ENCODE assay signal across 33 cellular contexts in genomic region chr2:184206045-184206444, GRCh38.
"Had no signal": no experiment of that assay in that cellular context is flagged by ENCODE, and none has a peak within 500 bp of the region (broad histone marks: within the 10 kb centered on the region; RNA-seq: fewer than 3 reads in every experiment).

No MANE protein-coding gene starts in this region.

- H3K27ac ChIP-seq: adrenal gland, ascending aorta, body of pancreas, brain microvascular endothelial cell, breast epithelium, cardiac muscle cell had no signal

- H3K9me3 ChIP-seq: adrenal gland, ascending aorta, body of pancreas, breast epithelium had no signal

- H3K4me1 ChIP-seq: adrenal gland, ascending aorta, body of pancreas, breast epithelium had no signal

- H3K36me3 ChIP-seq: adrenal gland, ascending aorta, brain microvascular endothelial cell, breast epithelium, cardiac muscle cell had no signal

- FAIRE-seq: astrocyte, bronchial epithelial cell had no signal

- ATAC-seq: activated naive CD4-positive, alpha-beta T cell treated with anti-CD3 and anti-CD28 coated beads, Interleukin-2, amount 50 U/mL, for 72 hours; activated naive CD8-positive, alpha-beta T cell treated with anti-CD3 and anti-CD28 coated beads, Interleukin-2, amount 50 U/mL, for 24 hours; activated T-cell treated with anti-CD3 and anti-CD28 coated beads, Interleukin-2, amount 50 U/mL, for 4 hours; activated T-cell treated with anti-CD3 and anti-CD28 coated beads, Interleukin-2, amount 50 U/mL, for 72 hours; activated T-helper 17 cell treated with anti-CD3 and anti-CD28 coated beads, Interleukin-2, amount 50 U/mL, for 72 hours; body of pancreas had no signal

- H3K27me3 ChIP-seq: adrenal gland, ascending aorta, body of pancreas, brain microvascular endothelial cell, breast epithelium, cardiac muscle cell had no signal

- H3K4me3 ChIP-seq: adrenal gland, ascending aorta, body of pancreas, breast epithelium, cardiac muscle cell had no signal

- DNase-seq: activated effector memory CD4-positive, alpha-beta T cell treated with anti-CD3 and anti-CD28 coated beads, Interleukin-2, amount 50 U/mL, for 16 hours; activated effector memory CD4-positive, alpha-beta T cell treated with Interleukin-2 at 50 U/mL for 16 hours; activated gamma-delta T cell; activated gamma-delta T cell treated with Interleukin-2 at 50 U/mL for 16 hours; activated naive CD4-positive, alpha-beta T cell; activated naive CD4-positive, alpha-beta T cell treated with anti-CD3 and anti-CD28 coated beads for 36 hours; activated naive CD4-positive, alpha-beta T cell treated with anti-CD3 and anti-CD28 coated beads, Interleukin-2, amount 10 ng/mL, durations not matched to agents 7 days and 5 days; activated naive CD4-positive, alpha-beta T cell treated with anti-CD3 and anti-CD28 coated beads, Interleukin-2, amount 50 U/mL, for 16 hours; activated naive CD4-positive, alpha-beta T cell treated with Interleukin-2 at 50 U/mL for 16 hours; activated naive CD8-positive, alpha-beta T cell treated with anti-CD3 and anti-CD28 coated beads for 36 hours; activated naive CD8-positive, alpha-beta T cell treated with anti-CD3 and anti-CD28 coated beads, Interleukin-2, amount 10 ng/mL, durations not matched to agents 7 days and 5 days; activated naive CD8-positive, alpha-beta T cell treated with anti-CD3 and anti-CD28 coated beads, Interleukin-2, amount 50 U/mL, for 24 hours; activated T-cell treated with anti-CD3 and anti-CD28 coated beads, Interleukin-2, amount 50 U/mL, for 24 hours; activated T-cell treated with anti-CD3 and anti-CD28 coated beads, Interleukin-2, amount 50 U/mL, for 4 hours; activated T-cell treated with anti-CD3 and anti-CD28 coated beads, Interleukin-2, amount 50 U/mL, for 48 hours; activated T-cell treated with anti-CD3 and anti-CD28 coated beads, Interleukin-2, amount 50 U/mL, for 72 hours; adrenal gland; amniotic stem cell; amygdala; anterior cingulate cortex; aorta; body of pancreas; brain microvascular endothelial cell; caudate nucleus; central memory CD4-positive, alpha-beta T cell; cerebellar nuclear complex had no signal
